Comparison of ENCODE assay signal across 1 cellular context in the genomic region with DNA sequence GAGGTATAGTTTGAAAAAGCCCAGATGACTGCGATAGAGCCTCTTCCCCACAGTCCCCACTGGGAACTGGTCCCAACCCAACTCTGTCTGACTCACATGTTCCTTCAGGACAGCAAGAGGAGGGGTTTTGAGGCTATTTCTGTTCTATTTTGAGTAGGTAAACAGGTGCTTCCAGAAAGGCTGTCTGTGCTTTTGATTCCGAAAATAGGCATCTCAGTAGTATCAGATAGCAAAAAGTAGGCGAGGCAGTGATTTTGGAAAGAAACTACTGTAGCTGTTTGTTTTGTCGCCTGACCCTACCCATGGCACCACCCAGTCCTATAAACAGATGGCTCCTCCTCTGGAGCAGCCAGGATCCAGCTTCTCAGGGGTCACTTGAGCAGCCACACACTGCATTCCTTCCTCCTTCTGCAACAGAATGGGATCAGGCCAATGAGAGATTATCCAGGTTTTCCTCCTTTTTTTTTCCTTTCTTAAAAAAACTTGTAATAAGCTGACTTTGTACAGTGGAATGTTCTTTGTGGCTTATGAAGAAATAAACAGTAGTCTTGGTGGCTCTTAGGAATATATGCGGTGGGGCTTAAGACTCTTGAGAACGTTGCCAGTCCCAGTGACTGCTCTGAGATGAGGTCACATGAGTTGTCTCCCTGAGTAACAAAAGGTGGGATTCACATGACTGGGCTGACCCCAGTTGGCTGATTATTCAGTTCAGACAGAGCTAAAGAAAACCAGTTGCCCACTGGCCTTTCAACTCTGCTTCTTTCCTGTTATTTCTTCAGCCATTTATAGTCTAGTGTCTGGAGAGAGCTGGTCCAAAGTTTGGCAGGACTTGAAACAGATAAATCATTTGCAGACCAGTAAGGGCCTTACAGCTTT.
TF ChIP-seq lines count a peak whose summit lies in the region.

No MANE protein-coding gene starts in this region.

TF ChIP-seq in IMR-90, 13 proteins besides CTCF, POLR2A, EP300 and RAD21:
- TF ChIP-seq FOS (IDR thresholded peaks at IDR 0.05; ENCODE audit: low read depth, low read length) (peak; percentile 65), RFX5 (IDR thresholded peaks at IDR 0.05; ENCODE audit: low read depth, low read length) (no peak), MAFK (IDR thresholded peaks at IDR 0.05; ENCODE audit: low read depth, low read length) (no peak), RCOR1 (IDR thresholded peaks at IDR 0.05; ENCODE audit: insufficient replicate concordance, low read length) (peak; percentile 12), BHLHE40 (IDR thresholded peaks at IDR 0.05; ENCODE audit: low read depth, low read length) (peak; percentile 91), CEBPB (IDR thresholded peaks at IDR 0.05; ENCODE audit: low read depth, low read length) (peak; percentile 87), NFE2L2 (IDR thresholded peaks at IDR 0.05; ENCODE audit: low read depth, low read length) (0 out of 2 replicates have a peak, but pooled peaks have one; percentile 10), MAZ (IDR thresholded peaks at IDR 0.05; ENCODE audit: borderline replicate concordance, low read depth, low read length) (peak; percentile 44; the same call in 1 of the 2 replicates), USF2 (IDR thresholded peaks at IDR 0.05; ENCODE audit: low read depth, low read length) (peak; percentile 80), MXI1 (IDR thresholded peaks at IDR 0.05; ENCODE audit: borderline replicate concordance, low read depth, low read length) (no peak), CHD1 (IDR thresholded peaks at IDR 0.05; ENCODE audit: low read depth, low read length) (no peak), SMC3 (IDR thresholded peaks at IDR 0.05; ENCODE audit: low read depth, low read length) (no peak)
- TF ChIP-seq, protein P1, sequence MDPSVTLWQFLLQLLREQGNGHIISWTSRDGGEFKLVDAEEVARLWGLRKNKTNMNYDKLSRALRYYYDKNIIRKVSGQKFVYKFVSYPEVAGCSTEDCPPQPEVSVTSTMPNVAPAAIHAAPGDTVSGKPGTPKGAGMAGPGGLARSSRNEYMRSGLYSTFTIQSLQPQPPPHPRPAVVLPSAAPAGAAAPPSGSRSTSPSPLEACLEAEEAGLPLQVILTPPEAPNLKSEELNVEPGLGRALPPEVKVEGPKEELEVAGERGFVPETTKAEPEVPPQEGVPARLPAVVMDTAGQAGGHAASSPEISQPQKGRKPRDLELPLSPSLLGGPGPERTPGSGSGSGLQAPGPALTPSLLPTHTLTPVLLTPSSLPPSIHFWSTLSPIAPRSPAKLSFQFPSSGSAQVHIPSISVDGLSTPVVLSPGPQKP (IDR thresholded peaks at IDR 0.05; ENCODE audit: borderline replicate concordance, low read depth, low read length), result no peak
